Comparison of ENCODE assay signal across 23 cellular contexts in genomic region chr4:8366601-8367000, GRCh38.
DNase-seq lines count a peak whose midpoint lies in the region; ATAC-seq, FAIRE-seq and TF ChIP-seq lines count a peak whose summit lies in the region.
"Had no signal": no experiment of that assay in that cellular context is flagged by ENCODE, and none has a peak within 500 bp of the region (broad histone marks: within the 10 kb centered on the region; RNA-seq: fewer than 3 reads in every experiment).

No MANE protein-coding gene starts in this region.

- 87 to 89% (median 88%) methylated on average over 17 of the region's 17 CpGs for WGBS in psoas muscle, 3 donors
- WGBS in small intestine, 3 donors = 86 to 90% (median 88%) methylated on average over 17 of the region's 17 CpGs

- H3K9me3 Mint-ChIP-seq in CD14-positive monocyte = peaks cover 0 to 10% (median 3%) of the 10 kb centered on the region in 7 donors

- ATAC-seq in Right ventricle myocardium superior (ENCODE audit: poor library complexity) = no peak
- ATAC-seq in lower lobe of right lung = no peak
- no peak for ATAC-seq in psoas muscle
- ATAC-seq: A549 had no signal

- TF ChIP-seq CTCF in right atrium auricular region (IDR thresholded peaks at IDR 0.05) (no peak), CD14-positive monocyte (IDR thresholded peaks at IDR 0.05) (no peak), lower lobe of right lung (IDR thresholded peaks at IDR 0.05) (no peak), psoas muscle (IDR thresholded peaks at IDR 0.05) (no peak)

- H3K36me3 Mint-ChIP-seq in CD14-positive monocyte = peaks cover 18 to 22% of the 10 kb centered on the region in 2 donors

- intact Hi-C loops in Right ventricle myocardium superior (cut with DNase I) = no loop called here
- intact Hi-C loops in CD14-positive monocyte (cut with micrococcal nuclease) = no loop called here
- intact Hi-C loops in lower lobe of right lung (cut with DNase I) = no loop called here
- intact Hi-C loops in psoas muscle (cut with DNase I) = no loop called here

- H3K4me3 ChIP-seq in right atrium auricular region = no peak overlapping the region
- H3K4me3 ChIP-seq in lower lobe of right lung = no peak overlapping the region
- no peak overlapping the region for H3K4me3 ChIP-seq in psoas muscle
- no peak overlapping the region for H3K4me3 ChIP-seq in small intestine (ENCODE audit: low read depth in 1 of 2, low read length in 2 of 2)
- H3K4me3 ChIP-seq: A549; BLaER1 treated with 17β-estradiol and CSF1 and Interleukin-3, amounts not matched to agents 10 nM and 100 nM; GM23248 had no signal

- H3K4me3 Mint-ChIP-seq in CD14-positive monocyte = no peak overlapping the region
- H3K4me3 Mint-ChIP-seq: CD4-positive, alpha-beta memory T cell had no signal

- H3K36me3 ChIP-seq in right atrium auricular region (peaks cover 21% of the 10 kb centered on the region), lower lobe of right lung (peaks cover 12% of the 10 kb centered on the region), psoas muscle (ENCODE audit: insufficient read depth in 1 of 2, low read depth in 1 of 2) (peaks cover 0 to 25% of the 10 kb centered on the region in 2 donors), small intestine (ENCODE audit: control insufficient read depth in 2 of 2, insufficient read depth in 2 of 2, low read length in 2 of 2) (peaks cover 0 to 2% of the 10 kb centered on the region in 2 donors)
- H3K36me3 ChIP-seq: BE2C had no signal

- H3K9me3 ChIP-seq in right atrium auricular region (no peaks in the 10 kb centered on the region), lower lobe of right lung (no peaks in the 10 kb centered on the region), psoas muscle (no peaks in the 10 kb centered on the region), small intestine (ENCODE audit: control insufficient read depth, low read depth) (no peaks in the 10 kb centered on the region)
- H3K9me3 ChIP-seq: A549, BE2C had no signal

- H3K27me3 ChIP-seq in right atrium auricular region = no peaks in the 10 kb centered on the region
- no peaks in the 10 kb centered on the region for H3K27me3 ChIP-seq in lower lobe of right lung (ENCODE audit: low read depth)
- no peaks in the 10 kb centered on the region for H3K27me3 ChIP-seq in psoas muscle (ENCODE audit: insufficient read depth in 3 of 3, low read length in 2 of 3)
- no peaks in the 10 kb centered on the region for H3K27me3 ChIP-seq in small intestine (ENCODE audit: control insufficient read depth in 2 of 2, insufficient read depth in 2 of 2, low read length in 2 of 2)
- H3K27me3 ChIP-seq: BE2C; BLaER1 treated with 17β-estradiol and CSF1 and Interleukin-3, amounts not matched to agents 10 nM and 100 nM had no signal

- no peak overlapping the region for H3K27ac Mint-ChIP-seq in CD14-positive monocyte
- H3K27ac Mint-ChIP-seq: CD4-positive, alpha-beta memory T cell had no signal

- H3K27me3 Mint-ChIP-seq in CD14-positive monocyte (ENCODE audit: low read depth in 3 of 3) = no peaks in the 10 kb centered on the region
- H3K27me3 Mint-ChIP-seq: CD4-positive, alpha-beta memory T cell had no signal

- DNase-seq in Right ventricle myocardium superior (peak; percentile 9), right atrium auricular region (ENCODE audit: low spot score) (no peak), CD14-positive monocyte (ENCODE audit: low spot score) (peak; percentile 6), lower lobe of right lung (peak; percentile 24), psoas muscle (peak; percentile 6 to 18), small intestine (no peak), DMS53 (lab: John Stamatoyannopoulos, UW) (no peak)
- DNase-seq: 8988T; ACHN; AML-193; Calu3; CD4-positive, alpha-beta memory T cell; COR-L47; DND-41; GM23248; H7; HCEC 1CT had no signal

- no peaks in the 10 kb centered on the region for H3K4me1 ChIP-seq in right atrium auricular region
- H3K4me1 ChIP-seq in lower lobe of right lung = no peaks in the 10 kb centered on the region
- H3K4me1 ChIP-seq in psoas muscle = no peaks in the 10 kb centered on the region
- H3K4me1 ChIP-seq in small intestine (ENCODE audit: control insufficient read depth in 2 of 2, insufficient read depth in 1 of 2, low read depth in 1 of 2, low read length in 1 of 2) = no peaks in the 10 kb centered on the region
- H3K4me1 ChIP-seq: A549 had no signal

- FAIRE-seq in small intestine (lab: Jason Lieb, UNC) = no peak
- FAIRE-seq: A549, G401.6, GM12892, H1 had no signal

- H3K4me1 Mint-ChIP-seq in CD14-positive monocyte = no peaks in the 10 kb centered on the region
- H3K4me1 Mint-ChIP-seq: CD4-positive, alpha-beta memory T cell had no signal

- H3K27ac ChIP-seq in right atrium auricular region (no peak overlapping the region), lower lobe of right lung (no peak overlapping the region), psoas muscle (no peak overlapping the region), small intestine (ENCODE audit: low read depth in 1 of 2, low read length in 1 of 2) (no peak overlapping the region)
- H3K27ac ChIP-seq: A549; BLaER1 treated with 17β-estradiol and CSF1 and Interleukin-3, amounts not matched to agents 10 nM and 100 nM; GM23248 had no signal

Comparison
In these comparisons a context has a peak if more than half of its experiments do, and no peak if none do; other contexts are left out.
1. DNase-seq: peak in Right ventricle myocardium superior (single experiment), CD14-positive monocyte (single experiment), lower lobe of right lung (single experiment) and psoas muscle (2 of 2); none in right atrium auricular region (single experiment), small intestine (single experiment) and DMS53 (single experiment).